In genomic region chr4:88722828-88723227, GRCh38 we compare ENCODE assay signal across 20 cellular contexts.
"Had no signal": no experiment of that assay in that cellular context is flagged by ENCODE, and none has a peak within 500 bp of the region (broad histone marks: within the 10 kb centered on the region; RNA-seq: fewer than 3 reads in every experiment).

No MANE protein-coding gene starts in this region.

- H3K9me3 ChIP-seq: colonic mucosa, prostate gland, sigmoid colon had no signal

- H3K36me3 ChIP-seq: prostate gland had no signal

- DNase-seq: activated CD4-positive, alpha-beta T cell treated with anti-CD3 and anti-CD28 coated beads, Interleukin-2, amount 50 U/mL, for 1 hour; activated CD4-positive, CD25-positive, alpha-beta regulatory T cell treated with anti-CD3 and anti-CD28 coated beads, Interleukin-2, amount 50 U/mL, for 72 hours; activated CD8-positive, alpha-beta memory T cell treated with anti-CD3 and anti-CD28 coated beads, Interleukin-2, amount 50 U/mL, for 4 hours; activated effector memory CD4-positive, alpha-beta T cell treated with anti-CD3 and anti-CD28 coated beads, Interleukin-2, amount 50 U/mL, for 16 hours; activated T-cell treated with anti-CD3 and anti-CD28 coated beads, Interleukin-2, amount 50 U/mL, for 48 hours; adrenal gland; colonic mucosa; foreskin melanocyte; kidney; mesendoderm; naive thymus-derived CD8-positive, alpha-beta T cell; sigmoid colon; spleen; stimulated activated naive CD4-positive, alpha-beta T cell; SW 1271; T-helper 2 cell had no signal

- H3K4me1 ChIP-seq: adrenal gland, colonic mucosa, prostate gland had no signal

- ATAC-seq: activated naive CD4-positive, alpha-beta T cell treated with anti-CD3 and anti-CD28 coated beads, Interleukin-2, amount 50 U/mL, for 72 hours; naive thymus-derived CD8-positive, alpha-beta T cell had no signal

- H3K27ac ChIP-seq: adrenal gland, colonic mucosa, prostate gland, spleen, tibial nerve, VCaP had no signal

- H3K27me3 ChIP-seq: adrenal gland, colonic mucosa, sigmoid colon, spleen, tibial nerve had no signal

- H3K4me3 ChIP-seq: adrenal gland, colonic mucosa, prostate gland, sigmoid colon, spleen, tibial nerve had no signal
